Comparison of ENCODE assay signal across 1 cellular context in genomic region chr9:121598167-121599000, GRCh38.
TF ChIP-seq lines count a peak whose summit lies in the region.

No MANE protein-coding gene starts in this region.

TF ChIP-seq in H1, 55 proteins besides CTCF, POLR2A, EP300 and RAD21 (continued from another document):
- peak; percentile 51 for TF ChIP-seq MAX (IDR thresholded peaks at IDR 0.05)
- TF ChIP-seq CREB1 (IDR thresholded peaks at IDR 0.05) = 0 out of 2 replicates have a peak, but pooled peaks have one; percentile 29
- no peak for TF ChIP-seq FOSL1 (IDR thresholded peaks at IDR 0.05; ENCODE audit: insufficient read depth, low read depth, low read length)
- TF ChIP-seq SUZ12 (IDR thresholded peaks at IDR 0.05; ENCODE audit: low read length) = peak; percentile 9; the same call in 1 of the 2 replicates
- TF ChIP-seq JUND (IDR thresholded peaks at IDR 0.05; ENCODE audit: low read length) = no peak
- TF ChIP-seq PHF8 (conservative IDR thresholded peaks at IDR 0.05; ENCODE audit: low read depth, low read length) = peak; percentile 43
- peak; percentile 72 for TF ChIP-seq ASH2L (IDR thresholded peaks at IDR 0.05; ENCODE audit: low read length)
- peak; percentile 67; the same call in 1 of the 2 replicates for TF ChIP-seq TBP (IDR thresholded peaks at IDR 0.05; ENCODE audit: low read depth, low read length)
- peak; percentile 80 for TF ChIP-seq KDM4A (IDR thresholded peaks at IDR 0.05; ENCODE audit: low read depth, low read length, severe bottlenecking)
- no peak for TF ChIP-seq ATF3 (IDR thresholded peaks at IDR 0.05; ENCODE audit: insufficient read depth, low read depth, low read length)
- TF ChIP-seq RXRA (IDR thresholded peaks at IDR 0.05; ENCODE audit: insufficient read depth, low read depth, low read length) = no peak
